In genomic region chr6:113697642-113698410, GRCh38 we compare ENCODE assay signal across 12 cellular contexts.
DNase-seq lines count a peak whose midpoint lies in the region; ATAC-seq and TF ChIP-seq lines count a peak whose summit lies in the region.
"Had no signal": no experiment of that assay in that cellular context is flagged by ENCODE, and none has a peak within 500 bp of the region (broad histone marks: within the 10 kb centered on the region; RNA-seq: fewer than 3 reads in every experiment).

No MANE protein-coding gene starts in this region.

- DNase-seq in Daoy (ENCODE audit: low read depth) (peak; percentile 77), PC-9 (peak in 1 of 2 experiments; percentile 89), fibroblast of the aortic adventitia (ENCODE audit: low read depth) (peak; percentile 88), NCI-H146 (lab: John Stamatoyannopoulos, UW) (no peak), Karpas-422 (no peak), SHP77 treated with DMSO at 0.1 percent for 48 hours (lab: John Stamatoyannopoulos, UW) (no peak)
- no peak for DNase-seq in activated CD4-positive, alpha-beta T cell treated with anti-CD3 and anti-CD28 coated beads for 4 hours
- DNase-seq: activated CD4-positive, alpha-beta memory T cell treated with anti-CD3 and anti-CD28 coated beads, Interleukin-2, amount 10 ng/mL, durations not matched to agents 7 days and 5 days; DMS153; effector CD8-positive, alpha-beta T cell had no signal

- BruUV-seq in PC-9 (replicated peaks; lab: Mats Ljungman, UMichigan): no TSS peak

- H3K79me2 ChIP-seq in PC-9 (ENCODE audit: low read depth) (no peaks in the 10 kb centered on the region), Karpas-422 (ENCODE audit: low read length) (no peaks in the 10 kb centered on the region)

- H3K4me1 ChIP-seq in PC-9 (replicated peaks; ENCODE audit: insufficient read depth) (peaks cover 51% of the 10 kb centered on the region), Karpas-422 (ENCODE audit: low read length) (no peaks in the 10 kb centered on the region)

- no peaks in the 10 kb centered on the region for H3K9me2 ChIP-seq in PC-9 (ENCODE audit: insufficient read depth)
- no peaks in the 10 kb centered on the region for H3K9me2 ChIP-seq in Karpas-422 (replicated peaks; ENCODE audit: insufficient read depth, low read length)

- POLR2A ChIA-PET in PC-9 (lab: Charles Lee; ENCODE audit: unreplicated experiment): no interaction called here

- no peak overlapping the region for H3K4me3 ChIP-seq in PC-9
- no peak overlapping the region for H3K4me3 ChIP-seq in fibroblast of the aortic adventitia (ENCODE audit: low read depth, low read length)
- H3K4me3 ChIP-seq in Karpas-422 (ENCODE audit: low read length): no peak overlapping the region
- H3K4me3 ChIP-seq: HAP-1 had no signal

- H3K9me3 ChIP-seq in PC-9 (ENCODE audit: insufficient read depth, low read depth) (no peaks in the 10 kb centered on the region), Karpas-422 (ENCODE audit: low read length) (no peaks in the 10 kb centered on the region)
- H3K9me3 ChIP-seq: HAP-1 had no signal

- H3K27me3 ChIP-seq in PC-9 (ENCODE audit: insufficient read depth, low read depth): no peaks in the 10 kb centered on the region
- H3K27me3 ChIP-seq in Karpas-422 (ENCODE audit: low read length): no peaks in the 10 kb centered on the region

- H3F3A ChIP-seq in PC-9 (ENCODE audit: insufficient read depth, low read depth): peaks cover 31% of the 10 kb centered on the region

- no peaks in the 10 kb centered on the region for H3K36me3 ChIP-seq in PC-9 (ENCODE audit: low read depth)
- H3K36me3 ChIP-seq in Karpas-422 (ENCODE audit: insufficient read depth, low read length): no peaks in the 10 kb centered on the region
- H3K36me3 ChIP-seq: HAP-1 had no signal

- no peak overlapping the region for H2AFZ ChIP-seq in PC-9
- no peak overlapping the region for H2AFZ ChIP-seq in Karpas-422 (ENCODE audit: low read length)

- ATAC-seq in HG02759 (IDR thresholded peaks at IDR 0.05; ENCODE audit: unreplicated experiment): peak; percentile 66

- CTCF ChIA-PET in PC-9 (lab: Charles Lee): interaction anchor here (0.6 kb wide), 1 partner anchor 575 kb away, joined by 3 read pairs; no protein-coding TSS in a partner anchor

- H3K27ac ChIP-seq in PC-9 (peak overlapping the region; percentile 36), Karpas-422 (ENCODE audit: low read length) (no peak overlapping the region)

- intact Hi-C loops in PC-9 (cut with micrococcal nuclease; ENCODE audit: unreplicated experiment): loop anchor here (10.0 kb wide), 2 partner anchors 53 to 283 kb away; no protein-coding TSS in a partner anchor

- H3K9ac ChIP-seq in Karpas-422 (ENCODE audit: low read length): no peak overlapping the region

- TF ChIP-seq CTCF in PC-9 (conservative IDR thresholded peaks at IDR 0.05): no peak
- TF ChIP-seq CTCF in fibroblast of the aortic adventitia (IDR thresholded peaks at IDR 0.05; ENCODE audit: insufficient read depth, low read length): no peak

- H3K4me2 ChIP-seq in PC-9: peak overlapping the region; percentile 18; the same call in 1 of the 2 replicates
- H3K4me2 ChIP-seq in Karpas-422 (ENCODE audit: low read depth, low read length, poor library complexity, severe bottlenecking): no peak overlapping the region

- H4K20me1 ChIP-seq in PC-9 (ENCODE audit: insufficient read depth) (no peaks in the 10 kb centered on the region), Karpas-422 (ENCODE audit: insufficient read depth, low read depth, low read length) (no peaks in the 10 kb centered on the region)

Comparison
In these comparisons a context has a peak if more than half of its experiments do, and no peak if none do; other contexts are left out.
1. DNase-seq: peak in Daoy (single experiment) and fibroblast of the aortic adventitia (single experiment); none in NCI-H146 (single experiment), Karpas-422 (single experiment), activated CD4-positive, alpha-beta T cell treated with anti-CD3 and anti-CD28 coated beads for 4 hours (0 of 2) and SHP77 treated with DMSO at 0.1 percent for 48 hours (single experiment).